8 cellular contexts compared by ENCODE assay signal in the genomic region with DNA sequence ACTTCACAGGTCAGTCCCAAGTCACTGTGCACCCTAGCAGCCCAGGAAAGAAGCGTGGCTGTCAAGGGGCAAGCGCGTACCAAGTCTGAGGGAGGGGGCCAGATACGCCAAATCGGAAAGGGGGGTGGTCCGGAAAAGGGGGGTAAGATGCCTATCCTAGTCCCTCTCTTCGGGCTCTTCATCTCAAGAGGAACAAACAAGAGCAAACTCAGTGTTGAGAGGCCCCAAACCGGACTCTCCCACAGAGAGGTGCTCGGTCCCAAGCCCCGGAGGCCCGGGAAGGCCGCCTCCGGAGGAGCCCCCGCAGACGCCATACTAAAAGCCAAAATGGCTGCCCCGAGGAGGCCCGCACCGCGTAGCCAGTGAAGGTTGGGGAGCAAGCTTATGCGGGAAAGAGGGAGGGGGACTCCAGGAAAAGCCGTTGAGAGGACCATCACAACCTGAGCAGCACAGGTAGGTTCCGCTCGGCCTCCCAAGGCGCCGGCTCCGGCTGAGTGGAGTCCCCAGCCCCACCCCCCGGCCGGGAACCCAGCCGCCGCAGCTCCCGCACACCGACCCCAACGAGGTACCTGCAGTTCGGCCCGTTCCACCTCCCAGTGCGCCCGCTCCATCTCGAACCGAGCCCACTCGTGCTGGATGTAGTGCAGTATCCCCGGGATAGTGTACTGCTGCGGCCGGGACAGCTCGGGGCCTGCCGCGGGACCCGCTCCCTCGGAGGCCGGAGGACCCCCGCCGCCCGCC. TPM values are rescaled to one million over a fixed set of nuclear protein-coding genes. Genes with fewer than 3 reads are reported as not detected.
DNase-seq lines count a peak whose midpoint lies in the region; ATAC-seq and TF ChIP-seq lines count a peak whose summit lies in the region.

A gene with protein sequence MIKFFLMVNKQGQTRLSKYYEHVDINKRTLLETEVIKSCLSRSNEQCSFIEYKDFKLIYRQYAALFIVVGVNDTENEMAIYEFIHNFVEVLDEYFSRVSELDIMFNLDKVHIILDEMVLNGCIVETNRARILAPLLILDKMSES (plus strand): TSS at position 315 of the 741 bp plus-strand sequence. CDS start 40,548 bp downstream, outside the sequence.

- H4K8ac ChIP-seq in mesendoderm (ENCODE audit: low read depth, low read length): peak within 1 kb of the TSS; percentile 16

- no peak for ATAC-seq in HG03520 (IDR thresholded peaks at IDR 0.05; ENCODE audit: unreplicated experiment)

- H3K23ac ChIP-seq in mesendoderm (ENCODE audit: low read length): peak within 1 kb of the TSS; percentile 90

- H3K27me3 ChIP-seq in effector memory CD4-positive, alpha-beta T cell (replicated peaks; ENCODE audit: control insufficient read depth, insufficient read depth, low read length, poor library complexity, severe bottlenecking): no peaks in the 10 kb centered on the region
- H3K27me3 ChIP-seq in mesendoderm (ENCODE audit: insufficient read depth, low read length, poor library complexity): no peaks in the 10 kb centered on the region

- H3K4me3 ChIP-seq in HFF-Myc (replicated peaks; ENCODE audit: low read depth, low read length): peak within 1 kb of the TSS; percentile 94
- H3K4me3 ChIP-seq in effector memory CD4-positive, alpha-beta T cell (ENCODE audit: insufficient read depth, low read depth, low read length, poor library complexity, severe bottlenecking): peak within 1 kb of the TSS; percentile 96
- H3K4me3 ChIP-seq in mesendoderm (ENCODE audit: low read length): peak within 1 kb of the TSS; percentile 96

- H2BK120ac ChIP-seq in mesendoderm (ENCODE audit: low read depth, low read length): peak within 1 kb of the TSS; percentile 69

- no CpG with 5 or more reads among the region's 52 CpGs for WGBS in mesendoderm (ENCODE audit: extremely low coverage, insufficient coverage, low lambda C conversion rate)

- no peak within 1 kb of the TSS for H2BK15ac ChIP-seq in mesendoderm (replicated peaks; ENCODE audit: low read depth)

- H2AK5ac ChIP-seq in mesendoderm (ENCODE audit: low read length): no peak within 1 kb of the TSS

- H3K4ac ChIP-seq in mesendoderm (ENCODE audit: low read depth, low read length): peak within 1 kb of the TSS; percentile 98

- peak within 1 kb of the TSS; percentile 94 for H3K9ac ChIP-seq in ES-I3 (ENCODE audit: low read depth, low read length)
- H3K9ac ChIP-seq in mesendoderm (ENCODE audit: low read length): peak within 1 kb of the TSS; percentile 95

- DNase-seq in HFF-Myc (ENCODE audit: extremely low read depth, low read depth) (no peak), NCI-H345 treated with DMSO at 0.1 percent for 48 hours (lab: John Stamatoyannopoulos, UW; ENCODE audit: unreplicated experiment) (peak; percentile 12), mesendoderm (peak; percentile 69)
- DNase-seq in activated CD8-positive, alpha-beta memory T cell treated with anti-CD3 and anti-CD28 coated beads for 1 hour (ENCODE audit: extremely low read depth in 1 of 2, low read depth in 1 of 2): peak; percentile 4 to 30
- peak; percentile 23 to 32 (median 28) for DNase-seq in effector memory CD4-positive, alpha-beta T cell
- peak; percentile 25 for DNase-seq in stimulated activated CD8-positive, alpha-beta memory T cell treated with anti-CD3 and anti-CD28 coated beads, Interleukin-15, amount 100 ng/mL, for 1 hour (ENCODE audit: low read depth)

- peaks cover 42% of the 10 kb centered on the region for H3K79me2 ChIP-seq in mesendoderm (ENCODE audit: control insufficient read depth, insufficient read depth, low read length)

- no peaks in the 10 kb centered on the region for H3K9me3 ChIP-seq in ES-I3 (ENCODE audit: control insufficient read depth, insufficient read depth, low read length)
- no peaks in the 10 kb centered on the region for H3K9me3 ChIP-seq in effector memory CD4-positive, alpha-beta T cell (ENCODE audit: control insufficient read depth, low read length)

- H4K5ac ChIP-seq in mesendoderm (ENCODE audit: low read length): no peak within 1 kb of the TSS

- peak within 1 kb of the TSS; percentile 92 for H3K27ac ChIP-seq in effector memory CD4-positive, alpha-beta T cell (ENCODE audit: insufficient read depth, low read length, poor library complexity, severe bottlenecking)
- H3K27ac ChIP-seq in mesendoderm (ENCODE audit: low read depth, low read length): peak within 1 kb of the TSS; percentile 98

- peaks cover 3% of the 10 kb centered on the region for H3K79me1 ChIP-seq in mesendoderm (ENCODE audit: low read length)

- H3K56ac ChIP-seq in mesendoderm (ENCODE audit: low read length): peak within 1 kb of the TSS; percentile 100

- peak within 1 kb of the TSS; percentile 86 for H2BK5ac ChIP-seq in mesendoderm (ENCODE audit: low read length)

- H3K4me2 ChIP-seq in mesendoderm (ENCODE audit: low read length): peak within 1 kb of the TSS; percentile 81

- H3K4me1 ChIP-seq in ES-I3 (ENCODE audit: insufficient read depth, low read length) (peaks cover 7% of the 10 kb centered on the region; the same call in 1 of the 2 replicates), mesendoderm (ENCODE audit: control insufficient read depth, low read depth, low read length) (peaks cover 7% of the 10 kb centered on the region)
- peaks cover 12% of the 10 kb centered on the region for H3K4me1 ChIP-seq in effector memory CD4-positive, alpha-beta T cell (ENCODE audit: control insufficient read depth, insufficient read depth, low read length, poor library complexity, severe bottlenecking)

- no peak for TF ChIP-seq CTCF in HFF-Myc (IDR thresholded peaks at IDR 0.05; ENCODE audit: low read depth, low read length, missing control alignments)

- H3K18ac ChIP-seq in mesendoderm (ENCODE audit: low read length): peak within 1 kb of the TSS; percentile 98

- no peaks in the 10 kb centered on the region; the same call in 1 of the 2 replicates for H3K36me3 ChIP-seq in ES-I3 (ENCODE audit: insufficient read depth, low read length)
- no peaks in the 10 kb centered on the region for H3K36me3 ChIP-seq in effector memory CD4-positive, alpha-beta T cell (ENCODE audit: control insufficient read depth, insufficient read depth, low read length)
- H3K36me3 ChIP-seq in mesendoderm (ENCODE audit: control insufficient read depth, insufficient read depth, low read length): no peaks in the 10 kb centered on the region

RNA-seq across cellular contexts. Expression of the gene that starts here (rescaled TPM):
- 10.3 TPM for polyA plus RNA-seq in mesendoderm (2013, experiment 1 of 2)
- 9.5 TPM for polyA plus RNA-seq in mesendoderm (2013, experiment 2 of 2)
